8 cellular contexts compared by ENCODE assay signal in the genomic region with DNA sequence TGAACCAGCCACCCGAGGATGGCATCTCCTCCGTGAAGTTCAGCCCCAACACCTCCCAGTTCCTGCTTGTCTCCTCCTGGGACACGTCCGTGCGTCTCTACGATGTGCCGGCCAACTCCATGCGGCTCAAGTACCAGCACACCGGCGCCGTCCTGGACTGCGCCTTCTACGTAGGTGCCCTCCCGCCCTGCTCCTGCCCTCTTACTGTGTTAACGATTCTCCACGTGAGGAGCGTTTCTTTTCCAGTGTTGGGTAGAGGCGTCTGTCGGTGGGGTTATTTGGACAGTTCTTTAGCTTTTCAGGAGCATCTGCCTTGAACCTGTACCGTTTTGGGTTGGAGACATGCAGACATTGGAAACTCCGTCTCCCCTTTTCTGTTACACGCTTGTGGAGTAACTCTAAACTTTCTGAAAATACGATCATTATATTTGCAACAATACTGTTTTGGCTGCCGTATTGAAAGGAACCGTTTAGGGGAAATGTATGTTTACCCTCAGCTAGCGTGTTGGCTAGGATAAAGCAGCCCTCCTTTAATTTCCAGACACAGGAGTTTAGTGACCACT.
A peak's percentile ranks its signal among the peaks of the same experiment; 100 is the strongest.
DNase-seq lines count a peak whose midpoint lies in the region; ATAC-seq lines count a peak whose summit lies in the region.

No MANE protein-coding gene starts in this region.

- peaks cover 37% of the 10 kb centered on the region for H3K36me3 Mint-ChIP-seq in stimulated activated memory B cell treated with anti-CD40 and anti-IgM and Interleukin-4, amounts not matched to agents 10 μg/mL and 1 μg/mL and 100 μg/mL, for 72 hours

- ATAC-seq in GM19467 (IDR thresholded peaks at IDR 0.05; ENCODE audit: unreplicated experiment) (peak; percentile 16), HG03571 (IDR thresholded peaks at IDR 0.05; ENCODE audit: unreplicated experiment) (peak; percentile 17)
- no peak for ATAC-seq in stimulated activated memory B cell treated with anti-CD40 and anti-IgM and Interleukin-4, amounts not matched to agents 10 μg/mL and 1 μg/mL and 100 μg/mL, for 72 hours

- H3K4me3 Mint-ChIP-seq in stimulated activated memory B cell treated with anti-CD40 and anti-IgM and Interleukin-4, amounts not matched to agents 10 μg/mL and 1 μg/mL and 100 μg/mL, for 72 hours = peak overlapping the region; percentile 96

- H3K4me3 ChIP-seq in iPS-11a (ENCODE audit: low read depth, low read length) = peak overlapping the region; percentile 87

- no peaks in the 10 kb centered on the region for H3K9me3 Mint-ChIP-seq in stimulated activated memory B cell treated with anti-CD40 and anti-IgM and Interleukin-4, amounts not matched to agents 10 μg/mL and 1 μg/mL and 100 μg/mL, for 72 hours

- DNase-seq in COLO668 (lab: John Stamatoyannopoulos, UW; ENCODE audit: unreplicated experiment) (peak; percentile 43), NCI-H1930 (lab: John Stamatoyannopoulos, UW) (no peak)
- peak; percentile 15 for DNase-seq in activated naive CD4-positive, alpha-beta T cell treated with anti-CD3 and anti-CD28 coated beads, Interleukin-2, amount 50 U/mL, for 16 hours
- DNase-seq in stimulated activated CD8-positive, alpha-beta memory T cell treated with anti-CD3 and anti-CD28 coated beads, Interleukin-4, amount 100 ng/mL, for 48 hours = no peak

- H3K4me1 Mint-ChIP-seq in stimulated activated memory B cell treated with anti-CD40 and anti-IgM and Interleukin-4, amounts not matched to agents 10 μg/mL and 1 μg/mL and 100 μg/mL, for 72 hours = peaks cover 51% of the 10 kb centered on the region

- H3K27me3 Mint-ChIP-seq in stimulated activated memory B cell treated with anti-CD40 and anti-IgM and Interleukin-4, amounts not matched to agents 10 μg/mL and 1 μg/mL and 100 μg/mL, for 72 hours = peaks cover 16% of the 10 kb centered on the region

- H3K27ac Mint-ChIP-seq in stimulated activated memory B cell treated with anti-CD40 and anti-IgM and Interleukin-4, amounts not matched to agents 10 μg/mL and 1 μg/mL and 100 μg/mL, for 72 hours = peak overlapping the region; percentile 96

Comparison
In these comparisons a context has a peak if more than half of its experiments do, and no peak if none do; other contexts are left out.
1. DNase-seq: peak in COLO668 (single experiment) and activated naive CD4-positive, alpha-beta T cell treated with anti-CD3 and anti-CD28 coated beads, Interleukin-2, amount 50 U/mL, for 16 hours (single experiment); none in NCI-H1930 (0 of 2) and stimulated activated CD8-positive, alpha-beta memory T cell treated with anti-CD3 and anti-CD28 coated beads, Interleukin-4, amount 100 ng/mL, for 48 hours (single experiment).